In the genomic region with DNA sequence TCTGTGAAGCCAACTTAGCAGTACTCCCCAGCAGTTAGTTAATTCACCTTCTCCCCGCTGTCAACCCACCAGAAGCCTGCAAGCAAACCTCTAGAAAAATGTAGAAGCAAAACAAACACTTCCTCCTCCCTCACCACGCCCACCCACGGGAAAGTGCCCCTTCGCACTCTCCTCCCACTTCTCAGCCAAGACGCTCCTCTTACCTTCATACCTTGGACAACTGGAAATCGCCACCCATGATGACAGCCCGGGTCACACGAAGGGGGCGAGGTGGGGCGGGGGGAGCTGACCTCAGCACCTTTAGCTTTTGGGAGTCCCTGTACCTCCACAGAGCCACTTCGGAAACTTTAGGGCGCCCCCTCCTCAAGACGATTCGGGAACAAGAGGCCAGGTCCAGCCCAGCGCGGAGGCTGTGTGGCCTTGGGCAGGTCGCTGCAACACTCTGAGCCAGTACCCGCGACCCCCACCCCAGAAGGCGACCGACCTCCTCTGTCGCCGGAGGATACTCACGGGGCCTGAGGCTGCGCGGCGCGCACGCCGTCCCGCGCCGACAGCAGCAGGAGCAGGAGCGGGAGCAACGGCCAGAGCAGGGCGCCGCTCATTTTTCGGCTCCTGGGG, we compare ENCODE assay signal across 13 cellular contexts. TPM values are rescaled to one million over a fixed set of nuclear protein-coding genes. Genes with fewer than 3 reads are reported as not detected.
DNase-seq lines count a peak whose midpoint lies in the region; ATAC-seq, FAIRE-seq and TF ChIP-seq lines count a peak whose summit lies in the region.
"Had no signal": no experiment of that assay in that cellular context is flagged by ENCODE, and none has a peak within 500 bp of the region (broad histone marks: within the 10 kb centered on the region; RNA-seq: fewer than 3 reads in every experiment).

No MANE protein-coding gene starts in this region.

- intact Hi-C loops in heart left ventricle (cut with DNase I) = no loop called here
- intact Hi-C loops in Right ventricle myocardium superior (cut with DNase I) = no loop called here
- intact Hi-C loops in activated T-helper 2 cell treated with anti-CD3 and anti-CD28 coated beads, Interferon-gamma antibody, Interleukin-2, Interleukin-4, amounts not matched to agents 10 μg/mL and 5 μg/mL and 100 μg/mL, durations not matched to agents 14 hours and 24 hours and 36 hours (cut with micrococcal nuclease) = no loop called here

- peak overlapping the region; percentile 13 to 63 (median 50) for H3K4me3 ChIP-seq in heart left ventricle
- H3K4me3 ChIP-seq: K562 had no signal

- H3K36me3 Mint-ChIP-seq in chondrocyte (ENCODE audit: low read depth) (peaks cover 13% of the 10 kb centered on the region), mesothelial cell of epicardium (peaks cover 14% of the 10 kb centered on the region)
- no peaks in the 10 kb centered on the region for H3K36me3 Mint-ChIP-seq in activated T-helper 2 cell treated with anti-CD3 and anti-CD28 coated beads, Interferon-gamma antibody, Interleukin-2, Interleukin-4, amounts not matched to agents 10 μg/mL and 5 μg/mL and 100 μg/mL, durations not matched to agents 14 hours and 24 hours and 36 hours (ENCODE audit: low read depth)

- H3K27ac ChIP-seq in heart left ventricle = peak overlapping the region in 7 of 12 donors; percentile 38 to 79 (median 59)
- H3K27ac ChIP-seq: C4-2B had no signal

- peaks cover 11% of the 10 kb centered on the region for H3K4me1 Mint-ChIP-seq in chondrocyte (ENCODE audit: low read depth)
- peaks cover 13% of the 10 kb centered on the region for H3K4me1 Mint-ChIP-seq in mesothelial cell of epicardium
- peaks cover 3% of the 10 kb centered on the region for H3K4me1 Mint-ChIP-seq in activated T-helper 2 cell treated with anti-CD3 and anti-CD28 coated beads, Interferon-gamma antibody, Interleukin-2, Interleukin-4, amounts not matched to agents 10 μg/mL and 5 μg/mL and 100 μg/mL, durations not matched to agents 14 hours and 24 hours and 36 hours (ENCODE audit: low read depth)

- WGBS in heart left ventricle, 4 donors = 1 to 2% (median 1%) methylated on average over 16 to 38 of the region's 38 CpGs

- H3K9me3 Mint-ChIP-seq in chondrocyte (ENCODE audit: low read depth) (peaks cover 19% of the 10 kb centered on the region), mesothelial cell of epicardium (peaks cover 16% of the 10 kb centered on the region)
- H3K9me3 Mint-ChIP-seq in activated T-helper 2 cell treated with anti-CD3 and anti-CD28 coated beads, Interferon-gamma antibody, Interleukin-2, Interleukin-4, amounts not matched to agents 10 μg/mL and 5 μg/mL and 100 μg/mL, durations not matched to agents 14 hours and 24 hours and 36 hours = peaks cover 3% of the 10 kb centered on the region

- H3K27ac Mint-ChIP-seq in chondrocyte (ENCODE audit: unreplicated experiment) (no peak overlapping the region), mesothelial cell of epicardium (peak overlapping the region; percentile 10)
- H3K27ac Mint-ChIP-seq in activated T-helper 2 cell treated with anti-CD3 and anti-CD28 coated beads, Interferon-gamma antibody, Interleukin-2, Interleukin-4, amounts not matched to agents 10 μg/mL and 5 μg/mL and 100 μg/mL, durations not matched to agents 14 hours and 24 hours and 36 hours = no peak overlapping the region

- H3K27me3 Mint-ChIP-seq in chondrocyte (ENCODE audit: low read depth) = peaks cover 37% of the 10 kb centered on the region
- peaks cover 33% of the 10 kb centered on the region for H3K27me3 Mint-ChIP-seq in mesothelial cell of epicardium (ENCODE audit: low read depth)
- peaks cover 51% of the 10 kb centered on the region for H3K27me3 Mint-ChIP-seq in activated T-helper 2 cell treated with anti-CD3 and anti-CD28 coated beads, Interferon-gamma antibody, Interleukin-2, Interleukin-4, amounts not matched to agents 10 μg/mL and 5 μg/mL and 100 μg/mL, durations not matched to agents 14 hours and 24 hours and 36 hours (ENCODE audit: low read depth)

- no peak for ATAC-seq in heart left ventricle
- no peak for ATAC-seq in Right ventricle myocardium superior (ENCODE audit: poor library complexity)
- ATAC-seq in GM21367 (IDR thresholded peaks at IDR 0.05; ENCODE audit: unreplicated experiment) = no peak
- ATAC-seq: K562 had no signal

- peaks cover 0 to 23% (median 11%) of the 10 kb centered on the region in 12 donors for H3K9me3 ChIP-seq in heart left ventricle
- H3K9me3 ChIP-seq: SK-N-SH had no signal

- peaks cover 0 to 31% (median 2%) of the 10 kb centered on the region in 12 donors for H3K4me1 ChIP-seq in heart left ventricle

- H3K4me3 Mint-ChIP-seq in chondrocyte (ENCODE audit: unreplicated experiment) (peak overlapping the region; percentile 66), mesothelial cell of epicardium (peak overlapping the region; percentile 76)
- no peak overlapping the region for H3K4me3 Mint-ChIP-seq in activated T-helper 2 cell treated with anti-CD3 and anti-CD28 coated beads, Interferon-gamma antibody, Interleukin-2, Interleukin-4, amounts not matched to agents 10 μg/mL and 5 μg/mL and 100 μg/mL, durations not matched to agents 14 hours and 24 hours and 36 hours (ENCODE audit: low read depth)

- TF ChIP-seq POLR2A in heart left ventricle (IDR thresholded peaks at IDR 0.05) = no peak

- no peak for TF ChIP-seq CTCF in heart left ventricle (IDR thresholded peaks at IDR 0.05)
- TF ChIP-seq CTCF in chondrocyte (IDR thresholded peaks at IDR 0.05) = no peak
- no peak for TF ChIP-seq CTCF in mesothelial cell of epicardium (IDR thresholded peaks at IDR 0.05; ENCODE audit: unreplicated experiment)

- H3K36me3 ChIP-seq in heart left ventricle = no peaks in the 10 kb centered on the region

- peaks cover 3 to 45% (median 29%) of the 10 kb centered on the region in 9 donors for H3K27me3 ChIP-seq in heart left ventricle

- FAIRE-seq in urothelium cell line (lab: Jason Lieb, UNC) = peak; percentile 55
- FAIRE-seq: bronchial epithelial cell, K562 had no signal

- DNase-seq in heart left ventricle (no peak), Right ventricle myocardium superior (no peak), chondrocyte (ENCODE audit: low spot score) (no peak), mesothelial cell of epicardium (ENCODE audit: low spot score in 2 of 2, unreplicated experiment in 2 of 2) (peak in 1 of 2 experiments; percentile 54), urothelium cell line (ENCODE audit: low spot score) (peak; percentile 40), glomerular visceral epithelial cell (ENCODE audit: extremely low spot score) (no peak)
- no peak for DNase-seq in activated T-helper 2 cell treated with anti-CD3 and anti-CD28 coated beads, Interferon-gamma antibody, Interleukin-2, Interleukin-4, amounts not matched to agents 10 μg/mL and 5 μg/mL and 100 μg/mL, durations not matched to agents 14 hours and 24 hours and 36 hours (ENCODE audit: low spot score)

RNA-seq across cellular contexts. Expression of a gene that starts 0.5 kb away (rescaled TPM):
- total RNA-seq in heart left ventricle (10 to 100 TPM in 7 of 9 donors, 1 to 10 TPM in 2; 5.2 to 49.5 (median 16.9) TPM), Right ventricle myocardium superior (14.1 TPM), chondrocyte (4.9 to 10.6 TPM (median 6.1 TPM) in 3 replicates), mesothelial cell of epicardium (38.8 to 43.0 TPM (median 40.9 TPM) in 3 replicates)
- polyA plus RNA-seq in heart left ventricle = 10 to 100 TPM in 1 of 2 donors, 1 to 10 TPM in 1; 9.6 to 36.3 TPM
- total RNA-seq in activated T-helper 2 cell treated with anti-CD3 and anti-CD28 coated beads, Interferon-gamma antibody, Interleukin-2, Interleukin-4, amounts not matched to agents 10 μg/mL and 5 μg/mL and 100 μg/mL, durations not matched to agents 14 hours and 24 hours and 36 hours = 0.27 and 0.44 TPM in 2 replicates
- total RNA-seq: myocyte had no signal

RNA-seq across cellular contexts. Expression of a gene that starts 49.1 kb away (rescaled TPM):
- 1 to 10 TPM; 2.1 to 9.2 (median 4.7) TPM for total RNA-seq in heart left ventricle
- 1 to 10 TPM; 4.2 to 5.1 TPM for polyA plus RNA-seq in heart left ventricle
- total RNA-seq in Right ventricle myocardium superior = 4.5 TPM
- 7.8 to 9.5 TPM (median 8.2 TPM) in 3 replicates for total RNA-seq in chondrocyte
- total RNA-seq in mesothelial cell of epicardium = 11.9 to 14.7 TPM (median 13.3 TPM) in 3 replicates
- 27.8 and 28.8 TPM in 2 replicates for total RNA-seq in activated T-helper 2 cell treated with anti-CD3 and anti-CD28 coated beads, Interferon-gamma antibody, Interleukin-2, Interleukin-4, amounts not matched to agents 10 μg/mL and 5 μg/mL and 100 μg/mL, durations not matched to agents 14 hours and 24 hours and 36 hours

RNA-seq across cellular contexts. Expression of a gene that starts 49.4 kb away (rescaled TPM):
- total RNA-seq in heart left ventricle (10 to 100 TPM; 24.2 to 89.4 (median 31.3) TPM), Right ventricle myocardium superior (32.4 TPM), chondrocyte (90.8 to 98.1 TPM (median 94.6 TPM) in 3 replicates), mesothelial cell of epicardium (86.0 to 90.8 TPM (median 87.7 TPM) in 3 replicates)
- polyA plus RNA-seq in heart left ventricle = 10 to 100 TPM; 26.9 to 39.6 TPM
- 143 TPM in 2 replicates for total RNA-seq in activated T-helper 2 cell treated with anti-CD3 and anti-CD28 coated beads, Interferon-gamma antibody, Interleukin-2, Interleukin-4, amounts not matched to agents 10 μg/mL and 5 μg/mL and 100 μg/mL, durations not matched to agents 14 hours and 24 hours and 36 hours
